ENCODE assay signal across 36 cellular contexts in genomic region chr4:24278693-24279092, GRCh38.
DNase-seq lines count a peak whose midpoint lies in the region; ATAC-seq and TF ChIP-seq lines count a peak whose summit lies in the region.
"Had no signal": no experiment of that assay in that cellular context is flagged by ENCODE, and none has a peak within 500 bp of the region (broad histone marks: within the 10 kb centered on the region; RNA-seq: fewer than 3 reads in every experiment).

No MANE protein-coding gene starts in this region.

- H3K4me3 ChIP-seq in retinal pigment epithelial cell (ENCODE audit: low read length) (no peak overlapping the region), gastroesophageal sphincter (no peak overlapping the region)
- H3K4me3 ChIP-seq: body of pancreas, GM23338, heart left ventricle, lung, mucosa of descending colon, ovary, stomach, tibial artery had no signal

- no peak overlapping the region for H3K4me3 Mint-ChIP-seq in chondrocyte (ENCODE audit: unreplicated experiment)
- H3K4me3 Mint-ChIP-seq: activated CD4-positive, alpha-beta memory T cell treated with anti-CD3 and anti-CD28 coated beads for 36 hours; activated T-cell treated with anti-CD3 and anti-CD28 coated beads, Interleukin-2, amount 50 U/mL, for 72 hours; CD4-positive, CD25-positive, alpha-beta regulatory T cell; GM23338; HFFc6; nephron had no signal

- DNase-seq in LHCN-M2 (ENCODE audit: low read depth) (peak; percentile 64), chondrocyte (ENCODE audit: low spot score) (no peak), left lobe of liver (ENCODE audit: low spot score) (no peak), retinal pigment epithelial cell (ENCODE audit: low read depth) (peak; percentile 51), substantia nigra (lab: John Stamatoyannopoulos, UW) (no peak), NOMO-1 treated with DMSO at 0.1 percent for 48 hours (lab: John Stamatoyannopoulos, UW; ENCODE audit: unreplicated experiment) (no peak)
- DNase-seq: activated CD4-positive, alpha-beta memory T cell treated with anti-CD3 and anti-CD28 coated beads for 36 hours; activated naive CD4-positive, alpha-beta T cell; activated T-cell treated with anti-CD3 and anti-CD28 coated beads, Interleukin-2, amount 50 U/mL, for 72 hours; AML-193; body of pancreas; CD4-positive, CD25-positive, alpha-beta regulatory T cell; cerebellar nuclear complex; DND-41; foreskin keratinocyte; heart left ventricle; HFFc6; KG1; MM.1S; mucosa of descending colon; NCI-H2029; NCI-H526; NK-92 treated with Interleukin-12 subunit alpha and Interleukin-12 subunit beta, amount 100 ng/mL, for 24 hours; ovary; PC-3; right cardiac atrium; SK-N-SH; stimulated activated CD4-positive, alpha-beta T cell treated with anti-CD3 and anti-CD28 coated beads, Interleukin-4, amount 100 ng/mL, for 1 hour; stomach; tibial artery had no signal

- ATAC-seq in left lobe of liver (peak; percentile 40), gastroesophageal sphincter (no peak), HG03442 (IDR thresholded peaks at IDR 0.05; ENCODE audit: unreplicated experiment) (no peak)
- ATAC-seq: activated CD4-positive, CD25-positive, alpha-beta regulatory T cell treated with anti-CD3 and anti-CD28 coated beads, Interleukin-2, amount 50 U/mL, for 24 hours; activated T-cell treated with anti-CD3 and anti-CD28 coated beads, Interleukin-2, amount 50 U/mL, for 72 hours; body of pancreas; foreskin keratinocyte; GM23338; mucosa of descending colon; PC-3 had no signal

- peaks cover 8% of the 10 kb centered on the region for H3K9me3 Mint-ChIP-seq in chondrocyte (ENCODE audit: low read depth)
- H3K9me3 Mint-ChIP-seq: activated CD4-positive, alpha-beta memory T cell treated with anti-CD3 and anti-CD28 coated beads for 36 hours; activated T-cell treated with anti-CD3 and anti-CD28 coated beads, Interleukin-2, amount 50 U/mL, for 72 hours; GM23338; nephron had no signal

- H3K27me3 Mint-ChIP-seq in chondrocyte (ENCODE audit: low read depth), result no peaks in the 10 kb centered on the region
- H3K27me3 Mint-ChIP-seq: CD4-positive, CD25-positive, alpha-beta regulatory T cell had no signal

- TF ChIP-seq EP300 in gastroesophageal sphincter (IDR thresholded peaks at IDR 0.05), result no peak

- H3K27ac ChIP-seq in gastroesophageal sphincter (no peak overlapping the region), substantia nigra (ENCODE audit: low read depth, low read length, poor library complexity, severe bottlenecking) (no peak overlapping the region)
- H3K27ac ChIP-seq: body of pancreas, foreskin keratinocyte, ovary, stomach, tibial artery had no signal

- peak overlapping the region; percentile 15 for H3K27ac Mint-ChIP-seq in chondrocyte (ENCODE audit: unreplicated experiment)
- H3K27ac Mint-ChIP-seq: activated CD4-positive, alpha-beta memory T cell treated with anti-CD3 and anti-CD28 coated beads for 36 hours; activated T-cell treated with anti-CD3 and anti-CD28 coated beads, Interleukin-2, amount 50 U/mL, for 72 hours; CD4-positive, CD25-positive, alpha-beta regulatory T cell; GM23338; HFFc6; nephron had no signal

- WGBS in gastroesophageal sphincter (ENCODE audit: low coverage in 1 of 2), 2 donors, result 63 to 67% methylated on average over 4 of the region's 4 CpGs

- no peaks in the 10 kb centered on the region for H3K36me3 ChIP-seq in gastroesophageal sphincter
- H3K36me3 ChIP-seq: heart left ventricle, ovary, stomach, tibial artery had no signal

- no peak for TF ChIP-seq CTCF in chondrocyte (IDR thresholded peaks at IDR 0.05)
- TF ChIP-seq CTCF in retinal pigment epithelial cell (conservative IDR thresholded peaks at IDR 0.05; ENCODE audit: low read depth, low read length), result no peak
- TF ChIP-seq CTCF in gastroesophageal sphincter (IDR thresholded peaks at IDR 0.05), result no peak

- H3K36me3 Mint-ChIP-seq in chondrocyte (ENCODE audit: low read depth), result no peaks in the 10 kb centered on the region
- H3K36me3 Mint-ChIP-seq: activated CD4-positive, alpha-beta memory T cell treated with anti-CD3 and anti-CD28 coated beads for 36 hours; CD4-positive, CD25-positive, alpha-beta regulatory T cell had no signal

- no peak for TF ChIP-seq POLR2A in gastroesophageal sphincter (IDR thresholded peaks at IDR 0.05)

- no peaks in the 10 kb centered on the region for H3K4me1 ChIP-seq in gastroesophageal sphincter
- H3K4me1 ChIP-seq: tibial artery had no signal

- H3K4me1 Mint-ChIP-seq in chondrocyte (ENCODE audit: low read depth), result peaks cover 18% of the 10 kb centered on the region
- H3K4me1 Mint-ChIP-seq: CD4-positive, CD25-positive, alpha-beta regulatory T cell; nephron had no signal

- no peaks in the 10 kb centered on the region for H3K9me3 ChIP-seq in gastroesophageal sphincter
- H3K9me3 ChIP-seq: body of pancreas, heart left ventricle, mucosa of descending colon, ovary, SK-N-SH, stomach, tibial artery had no signal

- no peaks in the 10 kb centered on the region for H3K27me3 ChIP-seq in gastroesophageal sphincter
- H3K27me3 ChIP-seq: body of pancreas, foreskin keratinocyte, heart left ventricle, ovary, stomach, tibial artery had no signal

Comparison
In these comparisons a context has a peak if more than half of its experiments do, and no peak if none do; other contexts are left out.
1. DNase-seq: peak in LHCN-M2 (single experiment) and retinal pigment epithelial cell (single experiment); none in chondrocyte (single experiment), left lobe of liver (single experiment), substantia nigra (0 of 49) and NOMO-1 treated with DMSO at 0.1 percent for 48 hours (single experiment).